16 cellular contexts compared by ENCODE assay signal in the genomic region with DNA sequence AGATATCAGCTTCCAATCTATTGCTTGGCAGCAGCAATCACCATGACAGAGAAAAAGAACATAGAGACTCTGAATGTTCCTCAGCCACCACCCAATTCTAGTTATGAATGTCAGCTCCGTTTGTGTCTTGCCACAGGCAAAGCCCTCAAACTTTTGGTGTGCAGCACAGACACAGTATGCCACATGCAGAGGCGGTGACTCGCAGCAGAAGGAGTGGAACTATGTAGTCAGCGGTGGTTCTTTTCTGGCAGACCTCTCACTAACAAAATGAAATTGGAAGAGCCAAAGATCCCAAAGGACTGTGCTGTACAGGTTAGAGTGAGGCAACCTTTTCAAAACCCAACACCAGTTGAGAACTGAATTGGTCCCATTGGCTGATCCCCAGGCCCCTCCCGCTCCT.
A peak's percentile ranks its signal among the peaks of the same experiment; 100 is the strongest.
DNase-seq lines count a peak whose midpoint lies in the region; ATAC-seq and TF ChIP-seq lines count a peak whose summit lies in the region.
"Had no signal": no experiment of that assay in that cellular context is flagged by ENCODE, and none has a peak within 500 bp of the region (broad histone marks: within the 10 kb centered on the region; RNA-seq: fewer than 3 reads in every experiment).

No MANE protein-coding gene starts in this region.

- intact Hi-C loops in left cardiac atrium (cut with DNase I): no loop called here

- no peaks in the 10 kb centered on the region for H3K79me1 ChIP-seq in mesenchymal stem cell (replicated peaks; ENCODE audit: low read length, poor library complexity, severe bottlenecking)

- H4K8ac ChIP-seq in mesenchymal stem cell (ENCODE audit: low read length): no peak overlapping the region

- H3K9ac ChIP-seq in mesenchymal stem cell (ENCODE audit: low read length): no peak overlapping the region

- 63% methylated on average over 4 of the region's 5 CpGs for WGBS in mesenchymal stem cell

- no peaks in the 10 kb centered on the region for H3K36me3 ChIP-seq in mesenchymal stem cell (ENCODE audit: control insufficient read depth in 1 of 2, insufficient read depth in 2 of 2, low read depth in 1 of 2, low read length in 2 of 2)
- H3K36me3 ChIP-seq: heart left ventricle, pancreas had no signal

- H3K9me3 ChIP-seq in mesenchymal stem cell (ENCODE audit: control insufficient read depth, low read length): no peaks in the 10 kb centered on the region
- H3K9me3 ChIP-seq: heart left ventricle, pancreas had no signal

- H3K4ac ChIP-seq in mesenchymal stem cell (ENCODE audit: low read depth in 1 of 2, low read length in 2 of 2): no peak overlapping the region

- DNase-seq in AG10803 (ENCODE audit: low read depth) (peak; percentile 29), EL (peak; percentile 31), astrocyte of the cerebellum (ENCODE audit: low read depth) (peak; percentile 12), mesenchymal stem cell (peak; percentile 44), left cardiac atrium (no peak), globus pallidus (ENCODE audit: low spot score) (no peak)
- DNase-seq: heart left ventricle, kidney glomerular epithelial cell, NCI-H1694, NCI-H510A, pancreas, trophoblast cell had no signal

- ATAC-seq in left cardiac atrium: no peak
- no peak for ATAC-seq in HG03097 (IDR thresholded peaks at IDR 0.05; ENCODE audit: low FRiP score, unreplicated experiment)
- ATAC-seq: GM12878, HCT116, heart left ventricle, pancreas, SK-N-SH treated with all-trans-retinoic acid at 6 μM for 48 hours had no signal

- no peak overlapping the region for H4K91ac ChIP-seq in mesenchymal stem cell (ENCODE audit: low read length)

- no peak overlapping the region for H3K23ac ChIP-seq in mesenchymal stem cell (ENCODE audit: low read length in 2 of 2)

- H3K27ac ChIP-seq in mesenchymal stem cell (ENCODE audit: low read length, poor library complexity, severe bottlenecking): no peak overlapping the region
- H3K27ac ChIP-seq: heart left ventricle, pancreas had no signal

- H2BK15ac ChIP-seq in mesenchymal stem cell (ENCODE audit: low read depth, poor library complexity, severe bottlenecking): no peak overlapping the region

- H3K4me1 ChIP-seq in mesenchymal stem cell (ENCODE audit: control insufficient read depth, insufficient read depth, low read depth, low read length): peaks cover 1% of the 10 kb centered on the region
- H3K4me1 ChIP-seq: heart left ventricle, pancreas had no signal

- no peak overlapping the region for H2BK12ac ChIP-seq in mesenchymal stem cell (ENCODE audit: low read length in 2 of 2)

- no peak overlapping the region for H2AFZ ChIP-seq in mesenchymal stem cell (ENCODE audit: low read depth, low read length)

- no peak overlapping the region for H3K18ac ChIP-seq in mesenchymal stem cell (ENCODE audit: low read depth in 1 of 2, low read length in 2 of 2)

- no peaks in the 10 kb centered on the region for H3K27me3 ChIP-seq in mesenchymal stem cell (ENCODE audit: control insufficient read depth in 1 of 2, insufficient read depth in 1 of 2, low read length in 2 of 2)
- H3K27me3 ChIP-seq: heart left ventricle, pancreas had no signal

- TF ChIP-seq CTCF in AG10803 (conservative IDR thresholded peaks at IDR 0.05; ENCODE audit: low read length) (no peak), astrocyte of the cerebellum (IDR thresholded peaks at IDR 0.05; ENCODE audit: low read depth, low read length, missing control alignments) (no peak)

- H3K4me3 ChIP-seq in AG10803 (ENCODE audit: low read length) (no peak overlapping the region), astrocyte of the cerebellum (ENCODE audit: low read depth, low read length) (no peak overlapping the region), mesenchymal stem cell (ENCODE audit: insufficient read depth in 1 of 2, low read depth in 1 of 2, low read length in 2 of 2) (no peak overlapping the region)
- H3K4me3 ChIP-seq: GM12878, heart left ventricle, pancreas had no signal

- in situ Hi-C loops in astrocyte of the cerebellum (cut with HindIII; ENCODE audit: low sequenced_read_pairs): no loop called here

- no peak overlapping the region for H2BK120ac ChIP-seq in mesenchymal stem cell (ENCODE audit: low read depth, low read length)

- no peak overlapping the region for H2BK5ac ChIP-seq in mesenchymal stem cell (ENCODE audit: low read depth, low read length, poor library complexity, severe bottlenecking)

- no peak overlapping the region for H2AK5ac ChIP-seq in mesenchymal stem cell (ENCODE audit: low read length, severe bottlenecking)

- no peak overlapping the region for H3K14ac ChIP-seq in mesenchymal stem cell (ENCODE audit: low read length in 2 of 2)

- H3K4me2 ChIP-seq in mesenchymal stem cell (ENCODE audit: low read length, poor library complexity, severe bottlenecking): no peak overlapping the region

Comparison
In these comparisons a context has a peak if more than half of its experiments do, and no peak if none do; other contexts are left out.
1. DNase-seq: peak in AG10803 (single experiment), EL (single experiment), astrocyte of the cerebellum (single experiment) and mesenchymal stem cell (single experiment); none in left cardiac atrium (single experiment) and globus pallidus (single experiment).